In genomic region chr12:32302218-32302826, GRCh38 we compare ENCODE assay signal across 8 cellular contexts.
DNase-seq lines count a peak whose midpoint lies in the region; ATAC-seq, FAIRE-seq and TF ChIP-seq lines count a peak whose summit lies in the region.

No MANE protein-coding gene starts in this region.

- FAIRE-seq in keratinocyte (lab: Jason Lieb, UNC), result no peak

- peak; percentile 65 for ATAC-seq in GM21737 (IDR thresholded peaks at IDR 0.05; ENCODE audit: unreplicated experiment)

- H3K4me1 ChIP-seq in breast epithelium (no peaks in the 10 kb centered on the region), keratinocyte (ENCODE audit: control insufficient read depth, extremely low read depth, insufficient read depth, low read length) (no peaks in the 10 kb centered on the region)

- no peaks in the 10 kb centered on the region for H3K79me2 ChIP-seq in keratinocyte (ENCODE audit: control insufficient read depth, insufficient read depth, low read length)

- no peak for TF ChIP-seq POLR2A in breast epithelium (IDR thresholded peaks at IDR 0.05)

- H3K4me3 ChIP-seq in breast epithelium (no peak overlapping the region), keratinocyte (ENCODE audit: control insufficient read depth in 2 of 3, extremely low read depth in 1 of 3, insufficient read depth in 2 of 3, low read depth in 1 of 3, low read length in 3 of 3) (no peak overlapping the region)
- H3K4me3 ChIP-seq in Jurkat, Clone E6-1 (ENCODE audit: low read length), result no peak overlapping the region

- peak; percentile 29 for DNase-seq in MCF 10A (ENCODE audit: unreplicated experiment)
- no peak for DNase-seq in breast epithelium (ENCODE audit: low spot score in 2 of 2)
- DNase-seq in Jurkat, Clone E6-1 (ENCODE audit: low read depth, low spot score), result peak; percentile 49
- DNase-seq in keratinocyte (ENCODE audit: low read depth, low spot score), result no peak
- DNase-seq in epidermal melanocyte (ENCODE audit: insufficient read length, low spot score), result no peak
- no peak for DNase-seq in retina

- H3K27me3 ChIP-seq in breast epithelium, result no peaks in the 10 kb centered on the region
- H3K27me3 ChIP-seq in keratinocyte (ENCODE audit: control insufficient read depth, extremely low read depth, insufficient read depth, low read length), result no peaks in the 10 kb centered on the region

- no peaks in the 10 kb centered on the region for H3K9me1 ChIP-seq in keratinocyte (ENCODE audit: control insufficient read depth, extremely low read depth, insufficient read depth, low read length)

- H3K9ac ChIP-seq in keratinocyte (ENCODE audit: control insufficient read depth, extremely low read depth, insufficient read depth, low read length), result no peak overlapping the region

- no peak overlapping the region for H3K27ac Mint-ChIP-seq in MCF 10A (ENCODE audit: low read depth, unreplicated experiment)

- no peaks in the 10 kb centered on the region for H3K27me3 Mint-ChIP-seq in MCF 10A (ENCODE audit: insufficient read depth, unreplicated experiment)

- H2AFZ ChIP-seq in keratinocyte (ENCODE audit: control insufficient read depth, low read length), result no peak overlapping the region

- TF ChIP-seq CTCF in MCF 10A (IDR thresholded peaks at IDR 0.05; ENCODE audit: unreplicated experiment), result peak; percentile 28
- TF ChIP-seq CTCF in breast epithelium (IDR thresholded peaks at IDR 0.05), result no peak
- peak; percentile 72 for TF ChIP-seq CTCF in VCaP (conservative IDR thresholded peaks at IDR 0.05)
- peak; percentile 29 to 85 (median 82) for TF ChIP-seq CTCF in keratinocyte (optimal IDR thresholded peaks at IDR 0.05 in 1 of 3, IDR thresholded peaks at IDR 0.05 in 1 of 3, conservative IDR thresholded peaks at IDR 0.05 in 1 of 3; ENCODE audit: extremely low read depth in 1 of 3, insufficient read depth in 2 of 3, low read length in 3 of 3)

- H3K36me3 Mint-ChIP-seq in MCF 10A (ENCODE audit: insufficient read depth, unreplicated experiment), result peaks cover 16% of the 10 kb centered on the region

- dilution Hi-C loops in keratinocyte (cut with MboI; ENCODE audit: extremely low pct_ligation_motif_present, low sequenced_read_pairs), result no loop called here

- H3K9me3 ChIP-seq in breast epithelium (no peaks in the 10 kb centered on the region), keratinocyte (ENCODE audit: control insufficient read depth, low read depth, low read length) (no peaks in the 10 kb centered on the region)

- H3K9me3 Mint-ChIP-seq in MCF 10A (ENCODE audit: unreplicated experiment), result no peaks in the 10 kb centered on the region

- H3K4me3 Mint-ChIP-seq in MCF 10A (ENCODE audit: unreplicated experiment), result no peak overlapping the region

- no TSS peak for BruUV-seq in MCF 10A (replicated peaks; lab: Mats Ljungman, UMichigan)

- CTCF ChIA-PET in MCF 10A (lab: Yijun Ruan, JAX), result interaction anchor here (0.7 to 2.4 kb wide), 2 partner anchors 242 to 629 kb away, joined by 3 to 8 read pairs; no protein-coding TSS in a partner anchor

- no peak overlapping the region for H3K27ac ChIP-seq in breast epithelium
- H3K27ac ChIP-seq in VCaP, result peak overlapping the region; percentile 77; the same call in 1 of the 2 replicates
- no peak overlapping the region for H3K27ac ChIP-seq in keratinocyte (ENCODE audit: control insufficient read depth, insufficient read depth, low read length)

- intact Hi-C loops in MCF 10A (cut with micrococcal nuclease) (loop anchor here (5.0 kb wide), 1 partner anchor 900 kb away; no protein-coding TSS in a partner anchor), breast epithelium (cut with DNase I; ENCODE audit: low total_unique reads) (no loop called here)

- no peak overlapping the region for H3K4me2 ChIP-seq in keratinocyte (ENCODE audit: control insufficient read depth, extremely low read depth, insufficient read depth, low read depth, low read length)

- H3K36me3 ChIP-seq in breast epithelium (no peaks in the 10 kb centered on the region), keratinocyte (ENCODE audit: control insufficient read depth in 2 of 2, extremely low read depth in 1 of 2, insufficient read depth in 2 of 2, low read length in 2 of 2) (peaks cover 2 to 4% of the 10 kb centered on the region in 2 experiments)

- no peaks in the 10 kb centered on the region for H4K20me1 ChIP-seq in keratinocyte (ENCODE audit: control insufficient read depth, extremely low read depth, insufficient read depth, low read length)

- POLR2A ChIA-PET in MCF 10A (lab: Yijun Ruan, JAX), result no interaction called here

- no peaks in the 10 kb centered on the region for H3K4me1 Mint-ChIP-seq in MCF 10A (ENCODE audit: insufficient read depth, unreplicated experiment)

Comparison
In these comparisons a context has a peak if more than half of its experiments do, and no peak if none do; other contexts are left out.
1. DNase-seq: peak in MCF 10A (single experiment) and Jurkat, Clone E6-1 (single experiment); none in breast epithelium (0 of 2), keratinocyte (single experiment), epidermal melanocyte (single experiment) and retina (single experiment).
2. CTCF ChIP-seq: peak in MCF 10A (single experiment), VCaP (single experiment) and keratinocyte (3 of 3); none in breast epithelium (0 of 3).